Comparison of ENCODE assay signal across 9 cellular contexts in genomic region chr16:15857779-15858560, GRCh38. TPM values are rescaled to one million over a fixed set of nuclear protein-coding genes. Genes with fewer than 3 reads are reported as not detected.
DNase-seq lines count a peak whose midpoint lies in the region; ATAC-seq and TF ChIP-seq lines count a peak whose summit lies in the region.
"Had no signal": no experiment of that assay in that cellular context is flagged by ENCODE, and none has a peak within 500 bp of the region (broad histone marks: within the 10 kb centered on the region; RNA-seq: fewer than 3 reads in every experiment).

No MANE protein-coding gene starts in this region.

- H3K27ac Mint-ChIP-seq in activated CD4-positive, alpha-beta memory T cell treated with anti-CD3 and anti-CD28 coated beads, Interleukin-2, amount 10 ng/mL, durations not matched to agents 7 days and 5 days, result no peak overlapping the region

- H3K27ac ChIP-seq in psoas muscle, result peak overlapping the region; percentile 21

- H3K4me3 Mint-ChIP-seq in activated CD4-positive, alpha-beta memory T cell treated with anti-CD3 and anti-CD28 coated beads, Interleukin-2, amount 10 ng/mL, durations not matched to agents 7 days and 5 days, result peak overlapping the region; percentile 38

- H3K9me3 ChIP-seq in psoas muscle, result no peaks in the 10 kb centered on the region

- no peaks in the 10 kb centered on the region for H3K36me3 ChIP-seq in psoas muscle (ENCODE audit: insufficient read depth in 1 of 2, low read depth in 1 of 2)

- CTCF ChIA-PET in GM10248 (lab: Yijun Ruan, JAX), result interaction anchor here (1.2 to 1.8 kb wide), 2 partner anchors 9 to 17 kb away, joined by 6 read pairs; no protein-coding TSS in a partner anchor
- CTCF ChIA-PET in activated CD4-positive, alpha-beta memory T cell treated with anti-CD3 and anti-CD28 coated beads, Interleukin-2, amount 10 ng/mL, durations not matched to agents 7 days and 5 days (lab: Charles Lee), result no interaction called here

- ATAC-seq in psoas muscle, result peak; percentile 29 to 51 (median 45)
- no peak for ATAC-seq in GM19023 (IDR thresholded peaks at IDR 0.05; ENCODE audit: unreplicated experiment)
- ATAC-seq in HG02981 (IDR thresholded peaks at IDR 0.05; ENCODE audit: unreplicated experiment), result no peak
- no peak for ATAC-seq in GM21447 (IDR thresholded peaks at IDR 0.05; ENCODE audit: unreplicated experiment)

- intact Hi-C loops in cardiac septum (cut with DNase I) (no loop called here), psoas muscle (cut with DNase I) (loop anchor here in 1 of 2 donors (5.0 kb wide), 1 partner anchor 269 kb away; no protein-coding TSS in a partner anchor)

- WGBS in psoas muscle, 3 donors, result 2% methylated on average over 42 to 55 of the region's 55 CpGs

- DNase-seq in GM10248 (ENCODE audit: extremely low spot score), result peak; percentile 27
- DNase-seq in activated CD4-positive, alpha-beta memory T cell treated with anti-CD3 and anti-CD28 coated beads, Interleukin-2, amount 10 ng/mL, durations not matched to agents 7 days and 5 days, result no peak
- DNase-seq in cardiac septum (ENCODE audit: low spot score), result peak; percentile 77
- peak; percentile 26 to 56 for DNase-seq in psoas muscle
- no peak for DNase-seq in mesenteric fat pad (ENCODE audit: low spot score)

- H3K4me1 Mint-ChIP-seq in activated CD4-positive, alpha-beta memory T cell treated with anti-CD3 and anti-CD28 coated beads, Interleukin-2, amount 10 ng/mL, durations not matched to agents 7 days and 5 days, result peaks cover 8% of the 10 kb centered on the region

- peaks cover 45% of the 10 kb centered on the region for H3K27me3 Mint-ChIP-seq in activated CD4-positive, alpha-beta memory T cell treated with anti-CD3 and anti-CD28 coated beads, Interleukin-2, amount 10 ng/mL, durations not matched to agents 7 days and 5 days

- peaks cover 0 to 13% (median 4%) of the 10 kb centered on the region in 3 donors for H3K27me3 ChIP-seq in psoas muscle (ENCODE audit: insufficient read depth in 3 of 3, low read length in 2 of 3)

- H3K4me1 ChIP-seq in psoas muscle, result peaks cover 15% of the 10 kb centered on the region

- H3K9me3 Mint-ChIP-seq in activated CD4-positive, alpha-beta memory T cell treated with anti-CD3 and anti-CD28 coated beads, Interleukin-2, amount 10 ng/mL, durations not matched to agents 7 days and 5 days, result no peaks in the 10 kb centered on the region

- TF ChIP-seq CTCF in GM10248 (IDR thresholded peaks at IDR 0.05; ENCODE audit: control extremely low read depth, extremely low read depth, low read depth, missing control alignments) (no peak), psoas muscle (IDR thresholded peaks at IDR 0.05) (no peak)

- H3K4me3 ChIP-seq in psoas muscle, result peak overlapping the region; percentile 61

- H3K36me3 Mint-ChIP-seq in activated CD4-positive, alpha-beta memory T cell treated with anti-CD3 and anti-CD28 coated beads, Interleukin-2, amount 10 ng/mL, durations not matched to agents 7 days and 5 days (ENCODE audit: low read depth), result no peaks in the 10 kb centered on the region

- POLR2A ChIA-PET in GM10248 (lab: Yijun Ruan, JAX), result no interaction called here
- POLR2A ChIA-PET in activated CD4-positive, alpha-beta memory T cell treated with anti-CD3 and anti-CD28 coated beads, Interleukin-2, amount 10 ng/mL, durations not matched to agents 7 days and 5 days (lab: Charles Lee), result no interaction called here

RNA-seq across cellular contexts. Expression of gene MYH11, which starts 1.1 kb away (rescaled TPM):
- under 1 TPM; 0.08 to 0.10 TPM for total RNA-seq in activated CD4-positive, alpha-beta memory T cell treated with anti-CD3 and anti-CD28 coated beads, Interleukin-2, amount 10 ng/mL, durations not matched to agents 7 days and 5 days
- total RNA-seq in cardiac septum (62.2 TPM), psoas muscle (10 to 100 TPM in 3 of 4 donors, 1 to 10 TPM in 1; 8.4 to 26.4 (median 15.2) TPM), mesenteric fat pad (53.5 TPM)
- 10 to 100 TPM in 1 of 3 donors, 1 to 10 TPM in 2; 6.1 to 15.0 (median 8.0) TPM for polyA plus RNA-seq in psoas muscle
- total RNA-seq: pulmonary artery endothelial cell had no signal

RNA-seq across cellular contexts. Expression of gene CEP20, which starts 30.4 kb away (rescaled TPM):
- 10 to 100 TPM; 49.7 to 56.1 TPM for total RNA-seq in activated CD4-positive, alpha-beta memory T cell treated with anti-CD3 and anti-CD28 coated beads, Interleukin-2, amount 10 ng/mL, durations not matched to agents 7 days and 5 days
- total RNA-seq in cardiac septum (28.1 TPM), psoas muscle (10 to 100 TPM; 38.1 to 67.1 (median 56.0) TPM), mesenteric fat pad (31.4 TPM)
- 10 to 100 TPM; 33.0 to 98.9 (median 33.5) TPM for polyA plus RNA-seq in psoas muscle

Comparison
In these comparisons a context has a peak if more than half of its experiments do, and no peak if none do; other contexts are left out.
1. DNase-seq: peak in GM10248 (single experiment), cardiac septum (single experiment) and psoas muscle (2 of 2); none in activated CD4-positive, alpha-beta memory T cell treated with anti-CD3 and anti-CD28 coated beads, Interleukin-2, amount 10 ng/mL, durations not matched to agents 7 days and 5 days (single experiment) and mesenteric fat pad (single experiment).
2. ATAC-seq: peak in psoas muscle (4 of 4); none in GM19023 (single experiment), HG02981 (single experiment) and GM21447 (single experiment).
3. RNA of gene MYH11, which starts 1.1 kb away (total RNA-seq): 62.2 TPM in cardiac septum (single experiment), 53.5 TPM in mesenteric fat pad (single experiment) and 8.4 to 26.4 TPM in psoas muscle; 0.08 to 0.10 TPM in activated CD4-positive, alpha-beta memory T cell treated with anti-CD3 and anti-CD28 coated beads, Interleukin-2, amount 10 ng/mL, durations not matched to agents 7 days and 5 days; every median in the first group is over 4 times any median in the second.